Comparison of ENCODE assay signal across 1 cellular context in the genomic region with DNA sequence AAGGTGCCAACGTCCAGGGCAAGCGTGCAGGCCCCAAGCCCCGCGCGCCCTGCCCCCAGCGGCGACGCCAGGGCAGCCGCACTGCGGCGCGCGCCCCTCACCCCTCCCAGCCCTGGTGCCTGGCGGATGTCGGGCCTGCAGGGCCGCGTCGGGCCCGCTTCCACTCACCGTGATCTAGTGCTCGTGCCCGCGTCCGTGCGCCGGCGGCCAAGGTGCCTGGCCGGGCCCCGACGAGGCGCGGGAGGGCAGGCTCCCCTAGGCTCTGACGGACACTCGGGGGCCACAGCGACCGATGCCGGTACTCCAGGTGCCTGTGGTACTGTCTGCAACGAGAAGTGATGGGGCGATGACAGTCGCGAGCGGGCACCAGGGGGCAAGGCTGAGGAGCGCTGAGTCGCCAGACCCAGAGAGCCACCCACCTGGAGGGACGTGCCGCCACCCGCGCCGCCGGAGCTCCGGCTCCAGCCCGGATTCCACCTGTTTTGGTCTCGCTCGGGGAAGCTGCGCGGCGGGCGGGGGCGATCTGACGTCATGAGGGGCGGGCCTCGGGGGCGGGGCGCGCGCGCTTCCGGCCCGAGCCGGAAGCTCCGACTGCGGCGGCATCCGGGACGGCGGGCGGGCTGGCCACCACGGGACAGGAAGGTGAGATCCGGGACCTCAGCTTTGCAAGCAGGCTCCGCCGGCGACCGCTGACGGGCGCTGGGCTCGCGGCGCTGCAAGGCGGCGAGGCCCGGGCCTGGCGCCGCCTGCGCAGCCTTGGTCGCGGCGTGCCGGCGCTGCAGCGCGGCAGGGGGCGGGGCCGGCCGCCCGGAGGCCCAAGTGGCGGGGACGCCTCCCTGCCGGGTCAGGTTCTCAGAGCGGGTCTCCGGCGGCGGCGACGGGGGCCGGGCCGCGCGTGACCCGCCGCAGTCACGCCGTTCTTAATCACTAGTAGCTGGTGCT.
TF ChIP-seq lines count a peak whose summit lies in the region.

A gene with protein sequence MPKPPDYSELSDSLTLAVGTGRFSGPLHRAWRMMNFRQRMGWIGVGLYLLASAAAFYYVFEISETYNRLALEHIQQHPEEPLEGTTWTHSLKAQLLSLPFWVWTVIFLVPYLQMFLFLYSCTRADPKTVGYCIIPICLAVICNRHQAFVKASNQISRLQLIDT (plus strand): TSS at position 927 of the 942 bp plus-strand sequence. CDS start 89 bp downstream, outside the sequence.
A gene with protein sequence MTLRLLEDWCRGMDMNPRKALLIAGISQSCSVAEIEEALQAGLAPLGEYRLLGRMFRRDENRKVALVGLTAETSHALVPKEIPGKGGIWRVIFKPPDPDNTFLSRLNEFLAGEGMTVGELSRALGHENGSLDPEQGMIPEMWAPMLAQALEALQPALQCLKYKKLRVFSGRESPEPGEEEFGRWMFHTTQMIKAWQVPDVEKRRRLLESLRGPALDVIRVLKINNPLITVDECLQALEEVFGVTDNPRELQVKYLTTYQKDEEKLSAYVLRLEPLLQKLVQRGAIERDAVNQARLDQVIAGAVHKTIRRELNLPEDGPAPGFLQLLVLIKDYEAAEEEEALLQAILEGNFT (minus strand): TSS at position 507 of the 942 bp plus-strand sequence. CDS start 655 bp downstream, outside the sequence.

TF ChIP-seq in GM12878, 131 proteins besides CTCF, POLR2A, EP300 and RAD21 (continues in another document):
- no peak for TF ChIP-seq MTA3 (IDR thresholded peaks at IDR 0.05; ENCODE audit: borderline replicate concordance, low read length)
- peak; percentile 66; the same call in 1 of the 2 replicates for TF ChIP-seq POLR2AphosphoS2 (IDR thresholded peaks at IDR 0.05; ENCODE audit: low read depth, low read length)
- TF ChIP-seq NR2F1 (conservative IDR thresholded peaks at IDR 0.05), result peak; percentile 68
- no peak for TF ChIP-seq SUPT20H (IDR thresholded peaks at IDR 0.05; ENCODE audit: borderline replicate concordance, control insufficient read depth, low read depth, low read length)
- no peak for TF ChIP-seq IRF4 (IDR thresholded peaks at IDR 0.05; ENCODE audit: low read depth, low read length)
- no peak for TF ChIP-seq CBFB (IDR thresholded peaks at IDR 0.05; ENCODE audit: low read depth)
- peak; percentile 77; the same call in 1 of the 2 replicates for TF ChIP-seq CHD2 (IDR thresholded peaks at IDR 0.05; ENCODE audit: borderline replicate concordance, low read depth, low read length)
- TF ChIP-seq, protein P1, sequence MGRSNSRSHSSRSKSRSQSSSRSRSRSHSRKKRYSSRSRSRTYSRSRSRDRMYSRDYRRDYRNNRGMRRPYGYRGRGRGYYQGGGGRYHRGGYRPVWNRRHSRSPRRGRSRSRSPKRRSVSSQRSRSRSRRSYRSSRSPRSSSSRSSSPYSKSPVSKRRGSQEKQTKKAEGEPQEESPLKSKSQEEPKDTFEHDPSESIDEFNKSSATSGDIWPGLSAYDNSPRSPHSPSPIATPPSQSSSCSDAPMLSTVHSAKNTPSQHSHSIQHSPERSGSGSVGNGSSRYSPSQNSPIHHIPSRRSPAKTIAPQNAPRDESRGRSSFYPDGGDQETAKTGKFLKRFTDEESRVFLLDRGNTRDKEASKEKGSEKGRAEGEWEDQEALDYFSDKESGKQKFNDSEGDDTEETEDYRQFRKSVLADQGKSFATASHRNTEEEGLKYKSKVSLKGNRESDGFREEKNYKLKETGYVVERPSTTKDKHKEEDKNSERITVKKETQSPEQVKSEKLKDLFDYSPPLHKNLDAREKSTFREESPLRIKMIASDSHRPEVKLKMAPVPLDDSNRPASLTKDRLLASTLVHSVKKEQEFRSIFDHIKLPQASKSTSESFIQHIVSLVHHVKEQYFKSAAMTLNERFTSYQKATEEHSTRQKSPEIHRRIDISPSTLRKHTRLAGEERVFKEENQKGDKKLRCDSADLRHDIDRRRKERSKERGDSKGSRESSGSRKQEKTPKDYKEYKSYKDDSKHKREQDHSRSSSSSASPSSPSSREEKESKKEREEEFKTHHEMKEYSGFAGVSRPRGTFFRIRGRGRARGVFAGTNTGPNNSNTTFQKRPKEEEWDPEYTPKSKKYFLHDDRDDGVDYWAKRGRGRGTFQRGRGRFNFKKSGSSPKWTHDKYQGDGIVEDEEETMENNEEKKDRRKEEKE (IDR thresholded peaks at IDR 0.05), result no peak
- TF ChIP-seq, protein P2, sequence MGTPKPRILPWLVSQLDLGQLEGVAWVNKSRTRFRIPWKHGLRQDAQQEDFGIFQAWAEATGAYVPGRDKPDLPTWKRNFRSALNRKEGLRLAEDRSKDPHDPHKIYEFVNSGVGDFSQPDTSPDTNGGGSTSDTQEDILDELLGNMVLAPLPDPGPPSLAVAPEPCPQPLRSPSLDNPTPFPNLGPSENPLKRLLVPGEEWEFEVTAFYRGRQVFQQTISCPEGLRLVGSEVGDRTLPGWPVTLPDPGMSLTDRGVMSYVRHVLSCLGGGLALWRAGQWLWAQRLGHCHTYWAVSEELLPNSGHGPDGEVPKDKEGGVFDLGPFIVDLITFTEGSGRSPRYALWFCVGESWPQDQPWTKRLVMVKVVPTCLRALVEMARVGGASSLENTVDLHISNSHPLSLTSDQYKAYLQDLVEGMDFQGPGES (IDR thresholded peaks at IDR 0.05), result no peak
- no peak for TF ChIP-seq NFIC (IDR thresholded peaks at IDR 0.05; ENCODE audit: low read depth, low read length)
- TF ChIP-seq SREBF2 (IDR thresholded peaks at IDR 0.05; ENCODE audit: low read length), result no peak
- no peak for TF ChIP-seq YBX1 (IDR thresholded peaks at IDR 0.05)
- peak; percentile 78 for TF ChIP-seq CREB1 (IDR thresholded peaks at IDR 0.05; ENCODE audit: low read depth)
- peak in 1 of 2 experiments; percentile 53; a peak in 1 of 4 replicates for TF ChIP-seq SRF (IDR thresholded peaks at IDR 0.05; ENCODE audit: low read depth in 2 of 2, low read length in 2 of 2)
- TF ChIP-seq, protein P3, sequence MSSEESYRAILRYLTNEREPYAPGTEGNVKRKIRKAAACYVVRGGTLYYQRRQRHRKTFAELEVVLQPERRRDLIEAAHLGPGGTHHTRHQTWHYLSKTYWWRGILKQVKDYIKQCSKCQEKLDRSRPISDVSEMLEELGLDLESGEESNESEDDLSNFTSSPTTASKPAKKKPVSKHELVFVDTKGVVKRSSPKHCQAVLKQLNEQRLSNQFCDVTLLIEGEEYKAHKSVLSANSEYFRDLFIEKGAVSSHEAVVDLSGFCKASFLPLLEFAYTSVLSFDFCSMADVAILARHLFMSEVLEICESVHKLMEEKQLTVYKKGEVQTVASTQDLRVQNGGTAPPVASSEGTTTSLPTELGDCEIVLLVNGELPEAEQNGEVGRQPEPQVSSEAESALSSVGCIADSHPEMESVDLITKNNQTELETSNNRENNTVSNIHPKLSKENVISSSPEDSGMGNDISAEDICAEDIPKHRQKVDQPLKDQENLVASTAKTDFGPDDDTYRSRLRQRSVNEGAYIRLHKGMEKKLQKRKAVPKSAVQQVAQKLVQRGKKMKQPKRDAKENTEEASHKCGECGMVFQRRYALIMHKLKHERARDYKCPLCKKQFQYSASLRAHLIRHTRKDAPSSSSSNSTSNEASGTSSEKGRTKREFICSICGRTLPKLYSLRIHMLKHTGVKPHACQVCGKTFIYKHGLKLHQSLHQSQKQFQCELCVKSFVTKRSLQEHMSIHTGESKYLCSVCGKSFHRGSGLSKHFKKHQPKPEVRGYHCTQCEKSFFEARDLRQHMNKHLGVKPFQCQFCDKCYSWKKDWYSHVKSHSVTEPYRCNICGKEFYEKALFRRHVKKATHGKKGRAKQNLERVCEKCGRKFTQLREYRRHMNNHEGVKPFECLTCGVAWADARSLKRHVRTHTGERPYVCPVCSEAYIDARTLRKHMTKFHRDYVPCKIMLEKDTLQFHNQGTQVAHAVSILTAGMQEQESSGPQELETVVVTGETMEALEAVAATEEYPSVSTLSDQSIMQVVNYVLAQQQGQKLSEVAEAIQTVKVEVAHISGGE (CRISPR knock-in tag; IDR thresholded peaks at IDR 0.05), result no peak
- TF ChIP-seq SMAD5 (IDR thresholded peaks at IDR 0.05; ENCODE audit: low read depth), result 0 out of 2 replicates have a peak, but pooled peaks have one; percentile 36
- TF ChIP-seq ZBED1 (IDR thresholded peaks at IDR 0.05; ENCODE audit: borderline replicate concordance), result no peak
- TF ChIP-seq TBL1XR1 (IDR thresholded peaks at IDR 0.05; ENCODE audit: low read depth, low read length), result 0 out of 2 replicates have a peak, but pooled peaks have one; percentile 18
- peak; percentile 95 for TF ChIP-seq GATAD2B (conservative IDR thresholded peaks at IDR 0.05; ENCODE audit: low read depth)
- TF ChIP-seq BHLHE40 (IDR thresholded peaks at IDR 0.05; ENCODE audit: borderline replicate concordance in 1 of 2, low read depth in 2 of 2, low read length in 1 of 2), result peak; percentile 53 to 89; a peak in 3 of 4 replicates
- TF ChIP-seq JUND (IDR thresholded peaks at IDR 0.05; ENCODE audit: low read depth, low read length), result no peak
- TF ChIP-seq MYC (IDR thresholded peaks at IDR 0.05; ENCODE audit: insufficient read depth, insufficient read length, insufficient replicate concordance, low read length, severe bottlenecking), result peak; percentile 15
- peak; percentile 73 for TF ChIP-seq LARP7 (IDR thresholded peaks at IDR 0.05)
- TF ChIP-seq, protein P4, sequence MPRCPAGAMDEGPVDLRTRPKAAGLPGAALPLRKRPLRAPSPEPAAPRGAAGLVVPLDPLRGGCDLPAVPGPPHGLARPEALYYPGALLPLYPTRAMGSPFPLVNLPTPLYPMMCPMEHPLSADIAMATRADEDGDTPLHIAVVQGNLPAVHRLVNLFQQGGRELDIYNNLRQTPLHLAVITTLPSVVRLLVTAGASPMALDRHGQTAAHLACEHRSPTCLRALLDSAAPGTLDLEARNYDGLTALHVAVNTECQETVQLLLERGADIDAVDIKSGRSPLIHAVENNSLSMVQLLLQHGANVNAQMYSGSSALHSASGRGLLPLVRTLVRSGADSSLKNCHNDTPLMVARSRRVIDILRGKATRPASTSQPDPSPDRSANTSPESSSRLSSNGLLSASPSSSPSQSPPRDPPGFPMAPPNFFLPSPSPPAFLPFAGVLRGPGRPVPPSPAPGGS (IDR thresholded peaks at IDR 0.05; ENCODE audit: borderline replicate concordance, insufficient read depth, low read depth, low read length, poor library complexity, severe bottlenecking), result no peak
- TF ChIP-seq, protein P5, sequence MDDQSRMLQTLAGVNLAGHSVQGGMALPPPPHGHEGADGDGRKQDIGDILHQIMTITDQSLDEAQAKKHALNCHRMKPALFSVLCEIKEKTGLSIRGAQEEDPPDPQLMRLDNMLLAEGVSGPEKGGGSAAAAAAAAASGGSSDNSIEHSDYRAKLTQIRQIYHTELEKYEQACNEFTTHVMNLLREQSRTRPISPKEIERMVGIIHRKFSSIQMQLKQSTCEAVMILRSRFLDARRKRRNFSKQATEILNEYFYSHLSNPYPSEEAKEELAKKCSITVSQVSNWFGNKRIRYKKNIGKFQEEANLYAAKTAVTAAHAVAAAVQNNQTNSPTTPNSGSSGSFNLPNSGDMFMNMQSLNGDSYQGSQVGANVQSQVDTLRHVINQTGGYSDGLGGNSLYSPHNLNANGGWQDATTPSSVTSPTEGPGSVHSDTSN (IDR thresholded peaks at IDR 0.05; ENCODE audit: insufficient replicate concordance, low read depth, low read length), result no peak
- no peak for TF ChIP-seq RBBP5 (conservative IDR thresholded peaks at IDR 0.05)
- peak; percentile 80 for TF ChIP-seq GABPA (IDR thresholded peaks at IDR 0.05; ENCODE audit: low read depth)
- no peak; the same call in 2 of the 3 replicates for TF ChIP-seq POU2F2 (IDR thresholded peaks at IDR 0.05; ENCODE audit: borderline replicate concordance, low read depth, low read length)
- TF ChIP-seq, protein P6, sequence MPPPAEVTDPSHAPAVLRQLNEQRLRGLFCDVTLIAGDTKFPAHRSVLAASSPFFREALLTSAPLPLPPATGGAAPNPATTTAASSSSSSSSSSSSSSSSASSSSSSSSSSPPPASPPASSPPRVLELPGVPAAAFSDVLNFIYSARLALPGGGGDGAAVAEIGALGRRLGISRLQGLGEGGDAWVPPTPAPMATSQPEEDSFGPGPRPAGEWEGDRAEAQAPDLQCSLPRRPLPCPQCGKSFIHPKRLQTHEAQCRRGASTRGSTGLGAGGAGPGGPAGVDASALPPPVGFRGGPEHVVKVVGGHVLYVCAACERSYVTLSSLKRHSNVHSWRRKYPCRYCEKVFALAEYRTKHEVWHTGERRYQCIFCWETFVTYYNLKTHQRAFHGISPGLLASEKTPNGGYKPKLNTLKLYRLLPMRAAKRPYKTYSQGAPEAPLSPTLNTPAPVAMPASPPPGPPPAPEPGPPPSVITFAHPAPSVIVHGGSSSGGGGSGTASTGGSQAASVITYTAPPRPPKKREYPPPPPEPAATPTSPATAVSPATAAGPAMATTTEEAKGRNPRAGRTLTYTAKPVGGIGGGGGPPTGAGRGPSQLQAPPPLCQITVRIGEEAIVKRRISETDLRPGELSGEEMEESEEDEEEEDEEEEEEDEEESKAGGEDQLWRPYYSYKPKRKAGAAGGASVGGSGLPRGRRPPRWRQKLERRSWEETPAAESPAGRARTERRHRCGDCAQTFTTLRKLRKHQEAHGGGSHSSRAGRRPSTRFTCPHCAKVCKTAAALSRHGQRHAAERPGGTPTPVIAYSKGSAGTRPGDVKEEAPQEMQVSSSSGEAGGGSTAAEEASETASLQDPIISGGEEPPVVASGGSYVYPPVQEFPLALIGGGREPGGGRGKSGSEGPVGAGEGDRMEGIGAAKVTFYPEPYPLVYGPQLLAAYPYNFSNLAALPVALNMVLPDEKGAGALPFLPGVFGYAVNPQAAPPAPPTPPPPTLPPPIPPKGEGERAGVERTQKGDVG (CRISPR knock-in tag; IDR thresholded peaks at IDR 0.05), result no peak
- TF ChIP-seq BRCA1 (IDR thresholded peaks at IDR 0.05; ENCODE audit: low read depth, low read length), result no peak
- TF ChIP-seq ZNF274 (IDR thresholded peaks at IDR 0.05; ENCODE audit: insufficient read depth, insufficient read length), result no peak
- peak; percentile 31; the same call in 1 of the 2 replicates for TF ChIP-seq CREM (IDR thresholded peaks at IDR 0.05; ENCODE audit: low read depth)
- TF ChIP-seq, protein P7, sequence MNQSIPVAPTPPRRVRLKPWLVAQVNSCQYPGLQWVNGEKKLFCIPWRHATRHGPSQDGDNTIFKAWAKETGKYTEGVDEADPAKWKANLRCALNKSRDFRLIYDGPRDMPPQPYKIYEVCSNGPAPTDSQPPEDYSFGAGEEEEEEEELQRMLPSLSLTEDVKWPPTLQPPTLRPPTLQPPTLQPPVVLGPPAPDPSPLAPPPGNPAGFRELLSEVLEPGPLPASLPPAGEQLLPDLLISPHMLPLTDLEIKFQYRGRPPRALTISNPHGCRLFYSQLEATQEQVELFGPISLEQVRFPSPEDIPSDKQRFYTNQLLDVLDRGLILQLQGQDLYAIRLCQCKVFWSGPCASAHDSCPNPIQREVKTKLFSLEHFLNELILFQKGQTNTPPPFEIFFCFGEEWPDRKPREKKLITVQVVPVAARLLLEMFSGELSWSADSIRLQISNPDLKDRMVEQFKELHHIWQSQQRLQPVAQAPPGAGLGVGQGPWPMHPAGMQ (IDR thresholded peaks at IDR 0.05; ENCODE audit: borderline replicate concordance), result no peak
- no peak for TF ChIP-seq SP1 (IDR thresholded peaks at IDR 0.05; ENCODE audit: low read depth, low read length)
- no peak for TF ChIP-seq NFYA (IDR thresholded peaks at IDR 0.05; ENCODE audit: borderline replicate concordance, low read depth, low read length)
- TF ChIP-seq KLF5 (IDR thresholded peaks at IDR 0.05; ENCODE audit: partially characterized antibody), result no peak
- TF ChIP-seq ESRRA (IDR thresholded peaks at IDR 0.05; ENCODE audit: low read length), result no peak
- TF ChIP-seq FOXM1 (IDR thresholded peaks at IDR 0.05; ENCODE audit: low read depth, low read length), result no peak
